In the genomic region with DNA sequence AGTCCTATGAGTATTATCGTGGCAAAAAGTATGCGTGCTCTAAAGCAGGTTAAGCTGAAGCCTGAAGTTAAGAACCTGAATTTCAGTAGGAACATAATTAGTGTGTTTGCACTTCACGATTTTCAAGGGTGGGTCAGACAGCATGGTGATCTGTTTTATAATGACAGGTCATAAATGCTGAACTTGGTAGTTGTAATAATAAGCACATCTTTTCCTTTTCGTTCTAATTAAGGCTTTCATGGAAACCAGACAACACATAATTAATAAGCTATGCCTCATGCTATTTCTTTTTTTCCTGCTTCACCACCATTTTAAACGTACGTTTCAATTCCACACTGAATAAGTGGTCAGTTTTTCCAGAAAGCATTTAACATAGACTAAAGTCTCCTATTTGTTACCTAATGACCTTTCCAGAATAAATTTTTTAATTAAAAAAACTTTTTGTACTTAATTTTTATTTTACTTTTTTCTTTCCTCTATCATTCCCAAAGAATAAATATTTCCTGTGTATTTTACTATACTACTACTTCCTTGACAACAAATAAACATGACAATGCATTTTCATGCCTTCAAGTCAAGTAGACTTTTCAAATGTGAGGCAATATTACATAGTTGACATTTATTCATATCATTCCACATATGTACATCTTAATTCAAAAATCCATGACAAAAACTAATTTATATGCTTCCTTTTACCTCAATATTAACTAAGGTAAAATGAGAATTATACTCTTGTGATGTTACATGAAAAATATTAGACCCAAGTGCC, we compare ENCODE assay signal across 23 cellular contexts.
"Had no signal": no experiment of that assay in that cellular context is flagged by ENCODE, and none has a peak within 500 bp of the region (broad histone marks: within the 10 kb centered on the region; RNA-seq: fewer than 3 reads in every experiment).

No MANE protein-coding gene starts in this region.

- H3K9me3 Mint-ChIP-seq: activated CD4-positive, alpha-beta memory T cell treated with anti-CD3 and anti-CD28 coated beads for 36 hours; activated CD4-positive, alpha-beta T cell treated with anti-CD3 and anti-CD28 coated beads, Interleukin-2, amount 10 ng/mL, durations not matched to agents 24 days and 14 days; activated naive CD4-positive, alpha-beta T cell treated with anti-CD3 and anti-CD28 coated beads, Interleukin-2, amount 50 U/mL, for 24 hours; activated naive CD8-positive, alpha-beta T cell treated with anti-CD3 and anti-CD28 coated beads, Interleukin-2, amount 50 U/mL, for 24 hours; activated T-cell treated with anti-CD3 and anti-CD28 coated beads, Interleukin-2, amount 50 U/mL, for 24 hours; activated T-helper 17 cell treated with anti-CD3 and anti-CD28 coated beads, Interleukin-2, amount 50 U/mL, for 72 hours; natural killer cell treated with Interleukin-12 subunit alpha and Interleukin-12 subunit beta and Interleukin-15 and Interleukin-18, amount 100 ng/mL, for 72 hours; stimulated activated naive B cell treated with anti-CD40 and anti-IgM and Interleukin-4, amounts not matched to agents 10 μg/mL and 1 μg/mL and 100 μg/mL, for 72 hours had no signal

- H3K4me1 ChIP-seq: esophagus squamous epithelium, left lung, lower lobe of right lung had no signal

- H3K27me3 Mint-ChIP-seq: activated CD4-positive, alpha-beta memory T cell treated with anti-CD3 and anti-CD28 coated beads for 36 hours; activated CD4-positive, alpha-beta T cell treated with anti-CD3 and anti-CD28 coated beads, Interleukin-2, amount 10 ng/mL, durations not matched to agents 24 days and 14 days; activated naive CD4-positive, alpha-beta T cell treated with anti-CD3 and anti-CD28 coated beads, Interleukin-2, amount 50 U/mL, for 24 hours; activated naive CD8-positive, alpha-beta T cell treated with anti-CD3 and anti-CD28 coated beads, Interleukin-2, amount 50 U/mL, for 24 hours; activated T-cell treated with anti-CD3 and anti-CD28 coated beads, Interleukin-2, amount 50 U/mL, for 24 hours; activated T-helper 17 cell treated with anti-CD3 and anti-CD28 coated beads, Interleukin-2, amount 50 U/mL, for 72 hours; natural killer cell treated with Interleukin-12 subunit alpha and Interleukin-12 subunit beta and Interleukin-15 and Interleukin-18, amount 100 ng/mL, for 72 hours; stimulated activated naive B cell treated with anti-CD40 and anti-IgM and Interleukin-4, amounts not matched to agents 10 μg/mL and 1 μg/mL and 100 μg/mL, for 72 hours had no signal

- H3K4me3 ChIP-seq: esophagus squamous epithelium, left lung, lower lobe of right lung, mucosa of descending colon, right atrium auricular region, smooth muscle cell, tibial nerve had no signal

- H3K27ac ChIP-seq: esophagus squamous epithelium, left lung, lower lobe of right lung, tibial nerve had no signal

- H3K27me3 ChIP-seq: esophagus squamous epithelium, left lung, right atrium auricular region, tibial nerve had no signal

- H3K27ac Mint-ChIP-seq: activated CD4-positive, alpha-beta memory T cell treated with anti-CD3 and anti-CD28 coated beads for 36 hours; activated CD4-positive, alpha-beta T cell treated with anti-CD3 and anti-CD28 coated beads, Interleukin-2, amount 10 ng/mL, durations not matched to agents 24 days and 14 days; activated naive CD8-positive, alpha-beta T cell treated with anti-CD3 and anti-CD28 coated beads, Interleukin-2, amount 50 U/mL, for 24 hours; activated T-cell treated with anti-CD3 and anti-CD28 coated beads, Interleukin-2, amount 50 U/mL, for 24 hours; activated T-helper 17 cell treated with anti-CD3 and anti-CD28 coated beads, Interleukin-2, amount 50 U/mL, for 72 hours; natural killer cell treated with Interleukin-12 subunit alpha and Interleukin-12 subunit beta and Interleukin-15 and Interleukin-18, amount 100 ng/mL, for 72 hours; stimulated activated naive B cell treated with anti-CD40 and anti-IgM and Interleukin-4, amounts not matched to agents 10 μg/mL and 1 μg/mL and 100 μg/mL, for 72 hours had no signal

- ATAC-seq: activated naive CD8-positive, alpha-beta T cell treated with anti-CD3 and anti-CD28 coated beads, Interleukin-2, amount 50 U/mL, for 24 hours; activated T-helper 17 cell treated with anti-CD3 and anti-CD28 coated beads, Interleukin-2, amount 50 U/mL, for 72 hours; left lung; lower lobe of right lung; mucosa of descending colon; natural killer cell treated with Interleukin-12 subunit alpha and Interleukin-12 subunit beta and Interleukin-15 and Interleukin-18, amount 100 ng/mL, for 72 hours; stimulated activated naive B cell treated with anti-CD40 and anti-IgM and Interleukin-4, amounts not matched to agents 10 μg/mL and 1 μg/mL and 100 μg/mL, for 72 hours had no signal

- H3K9me3 ChIP-seq: esophagus squamous epithelium, left lung, lower lobe of right lung, mucosa of descending colon, right atrium auricular region, tibial nerve had no signal

- DNase-seq: activated CD4-positive, alpha-beta memory T cell treated with anti-CD3 and anti-CD28 coated beads for 36 hours; activated CD4-positive, alpha-beta T cell treated with anti-CD3 and anti-CD28 coated beads, Interleukin-2, amount 10 ng/mL, durations not matched to agents 24 days and 14 days; activated CD4-positive, CD25-positive, alpha-beta regulatory T cell treated with anti-CD3 and anti-CD28 coated beads, Interleukin-2, amount 50 U/mL, for 72 hours; activated CD8-positive, alpha-beta memory T cell treated with anti-CD3 and anti-CD28 coated beads, Interleukin-2, amount 50 U/mL, for 4 hours; activated gamma-delta T cell treated with Interleukin-2 at 50 U/mL for 16 hours; activated naive CD8-positive, alpha-beta T cell treated with anti-CD3 and anti-CD28 coated beads, Interleukin-2, amount 50 U/mL, for 24 hours; activated T-cell treated with anti-CD3 and anti-CD28 coated beads, Interleukin-2, amount 50 U/mL, for 24 hours; amygdala; caudate nucleus; esophagus squamous epithelium; left lung; lower lobe of right lung; mesendoderm; mucosa of descending colon; stimulated activated CD4-positive, alpha-beta T cell treated with anti-CD3 and anti-CD28 coated beads, Interleukin-1b, Interleukin-23, amount 100 ng/mL, for 48 hours; stimulated activated CD4-positive, alpha-beta T cell treated with anti-CD3 and anti-CD28 coated beads, Interleukin-4, amount 100 ng/mL, for 4 hours; stimulated activated naive B cell treated with anti-CD40 and anti-IgM and Interleukin-4, amounts not matched to agents 10 μg/mL and 1 μg/mL and 100 μg/mL, for 72 hours had no signal

- H3K36me3 Mint-ChIP-seq: natural killer cell treated with Interleukin-12 subunit alpha and Interleukin-12 subunit beta and Interleukin-15 and Interleukin-18, amount 100 ng/mL, for 72 hours had no signal

- H3K4me3 Mint-ChIP-seq: activated CD4-positive, alpha-beta memory T cell treated with anti-CD3 and anti-CD28 coated beads for 36 hours; activated CD4-positive, alpha-beta T cell treated with anti-CD3 and anti-CD28 coated beads, Interleukin-2, amount 10 ng/mL, durations not matched to agents 24 days and 14 days; activated naive CD4-positive, alpha-beta T cell treated with anti-CD3 and anti-CD28 coated beads, Interleukin-2, amount 50 U/mL, for 24 hours; activated naive CD8-positive, alpha-beta T cell treated with anti-CD3 and anti-CD28 coated beads, Interleukin-2, amount 50 U/mL, for 24 hours; activated T-cell treated with anti-CD3 and anti-CD28 coated beads, Interleukin-2, amount 50 U/mL, for 24 hours; activated T-helper 17 cell treated with anti-CD3 and anti-CD28 coated beads, Interleukin-2, amount 50 U/mL, for 72 hours; natural killer cell treated with Interleukin-12 subunit alpha and Interleukin-12 subunit beta and Interleukin-15 and Interleukin-18, amount 100 ng/mL, for 72 hours; stimulated activated naive B cell treated with anti-CD40 and anti-IgM and Interleukin-4, amounts not matched to agents 10 μg/mL and 1 μg/mL and 100 μg/mL, for 72 hours had no signal
